In genomic region chr11:104163100-104164027, GRCh38 we compare ENCODE assay signal across 8 cellular contexts. TPM values are rescaled to one million over a fixed set of nuclear protein-coding genes. Genes with fewer than 3 reads are reported as not detected.
A peak's percentile ranks its signal among the peaks of the same experiment; 100 is the strongest.
DNase-seq lines count a peak whose midpoint lies in the region; ATAC-seq and TF ChIP-seq lines count a peak whose summit lies in the region.

No MANE protein-coding gene starts in this region.

- ATAC-seq in HG03460 (IDR thresholded peaks at IDR 0.05; ENCODE audit: unreplicated experiment): peak; percentile 21
- ATAC-seq in GM21528 (IDR thresholded peaks at IDR 0.05; ENCODE audit: low FRiP score, unreplicated experiment): no peak

- no peaks in the 10 kb centered on the region for H3K4me1 ChIP-seq in ascending aorta
- peaks cover 9% of the 10 kb centered on the region for H3K4me1 ChIP-seq in iPS-18a (ENCODE audit: control insufficient read depth, low read depth, low read length)

- H3K27ac ChIP-seq in ascending aorta (peak overlapping the region; percentile 71 to 72), iPS-18a (ENCODE audit: low read length) (no peak overlapping the region), skin epidermis (peak overlapping the region in 7 of 21 experiments; percentile 2 to 54 (median 46))

- intact Hi-C loops in ascending aorta (cut with DNase I): loop anchor here (5.0 kb wide), 1 partner anchor 481 kb away; no protein-coding TSS in a partner anchor

- no peaks in the 10 kb centered on the region for H3K9me3 ChIP-seq in ascending aorta
- no peaks in the 10 kb centered on the region for H3K9me3 ChIP-seq in iPS-18a (ENCODE audit: control insufficient read depth, low read depth, low read length)

- H3K27me3 ChIP-seq in ascending aorta: no peaks in the 10 kb centered on the region
- H3K27me3 ChIP-seq in iPS-18a (ENCODE audit: control insufficient read depth, insufficient read depth, low read length): no peaks in the 10 kb centered on the region

- H3K36me3 ChIP-seq in ascending aorta (no peaks in the 10 kb centered on the region), iPS-18a (ENCODE audit: control insufficient read depth, low read depth, low read length) (no peaks in the 10 kb centered on the region)

- TF ChIP-seq CTCF in ascending aorta (IDR thresholded peaks at IDR 0.05): peak in 1 of 3 experiments; percentile 29

- peak overlapping the region; percentile 83 to 84 for H3K4me3 ChIP-seq in ascending aorta
- H3K4me3 ChIP-seq in iPS-18a (ENCODE audit: low read length): peak overlapping the region; percentile 84
- H3K4me3 ChIP-seq in skin epidermis: peak overlapping the region; percentile 21 to 56 (median 35)

- H3K9ac ChIP-seq in iPS-18a (ENCODE audit: low read length): peak overlapping the region; percentile 53

- DNase-seq in NCI-H1092 treated with DMSO at 0.1 percent for 48 hours (lab: John Stamatoyannopoulos, UW) (peak; percentile 8), NCI-H1092 (lab: John Stamatoyannopoulos, UW) (no peak), ascending aorta (ENCODE audit: low spot score in 2 of 2) (peak in 1 of 2 donors; percentile 64), cortex of kidney (lab: John Stamatoyannopoulos, UW) (no peak)

RNA-seq across cellular contexts. Expression of gene PDGFD, which starts 0.6 kb away (rescaled TPM):
- total RNA-seq in ascending aorta: 50.6 TPM
